Comparison of ENCODE assay signal across 23 cellular contexts in the genomic region with DNA sequence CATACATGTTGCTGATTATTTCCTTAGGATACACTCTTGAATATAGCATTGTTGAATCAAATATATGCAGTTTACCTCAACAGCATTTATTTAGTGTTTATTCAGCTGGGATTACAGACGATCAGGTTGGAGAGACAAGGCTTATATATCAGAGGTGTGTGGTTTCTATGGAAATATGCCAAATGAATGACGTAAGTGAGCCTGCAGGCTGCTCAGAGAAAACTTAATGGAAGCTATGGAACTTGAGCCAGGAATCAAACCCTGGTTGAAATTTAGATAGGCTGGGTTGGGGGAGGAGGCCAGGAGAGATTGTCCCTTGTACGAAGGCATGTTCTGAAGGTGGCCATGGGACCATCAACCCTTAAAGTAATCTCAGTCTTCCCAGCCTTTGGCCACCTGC.
A peak's percentile ranks its signal among the peaks of the same experiment; 100 is the strongest.
DNase-seq lines count a peak whose midpoint lies in the region; FAIRE-seq and TF ChIP-seq lines count a peak whose summit lies in the region.
"Had no signal": no experiment of that assay in that cellular context is flagged by ENCODE, and none has a peak within 500 bp of the region (broad histone marks: within the 10 kb centered on the region; RNA-seq: fewer than 3 reads in every experiment).

No MANE protein-coding gene starts in this region.

- H3K27ac ChIP-seq in astrocyte (ENCODE audit: low read depth, low read length) (no peak overlapping the region), keratinocyte (ENCODE audit: control insufficient read depth, insufficient read depth, low read length) (no peak overlapping the region)
- H3K27ac ChIP-seq: adrenal gland; BLaER1 treated with 17β-estradiol and CSF1 and Interleukin-3, amounts not matched to agents 10 nM and 100 nM; neural progenitor cell; psoas muscle; thoracic aorta had no signal

- no peak overlapping the region for H2AFZ ChIP-seq in astrocyte (ENCODE audit: low read depth, low read length)
- H2AFZ ChIP-seq in keratinocyte (ENCODE audit: control insufficient read depth, low read length) = no peak overlapping the region
- H2AFZ ChIP-seq: neural progenitor cell had no signal

- H3K4me1 ChIP-seq in astrocyte (ENCODE audit: insufficient read depth, low read length) (no peaks in the 10 kb centered on the region), keratinocyte (ENCODE audit: control insufficient read depth, extremely low read depth, insufficient read depth, low read length) (no peaks in the 10 kb centered on the region)
- H3K4me1 ChIP-seq: neural progenitor cell, psoas muscle had no signal

- H3K4me2 ChIP-seq in astrocyte (ENCODE audit: low read length) (no peak overlapping the region), keratinocyte (ENCODE audit: control insufficient read depth, extremely low read depth, insufficient read depth, low read depth, low read length) (no peak overlapping the region)
- H3K4me2 ChIP-seq: BLaER1 treated with 17β-estradiol and CSF1 and Interleukin-3, amounts not matched to agents 10 nM and 100 nM; neural progenitor cell had no signal

- H3K79me2 ChIP-seq in astrocyte (ENCODE audit: insufficient read depth, low read length) (no peaks in the 10 kb centered on the region), keratinocyte (ENCODE audit: control insufficient read depth, insufficient read depth, low read length) (no peaks in the 10 kb centered on the region)

- no peaks in the 10 kb centered on the region for H3K9me3 ChIP-seq in astrocyte (ENCODE audit: insufficient read depth, low read depth, low read length)
- no peaks in the 10 kb centered on the region for H3K9me3 ChIP-seq in keratinocyte (ENCODE audit: control insufficient read depth, low read depth, low read length)
- H3K9me3 ChIP-seq: psoas muscle, spleen, thoracic aorta had no signal

- H3K36me3 ChIP-seq in astrocyte (ENCODE audit: insufficient read depth, low read length) (no peaks in the 10 kb centered on the region), keratinocyte (ENCODE audit: control insufficient read depth in 2 of 2, extremely low read depth in 1 of 2, insufficient read depth in 2 of 2, low read length in 2 of 2) (peaks cover 0 to 6% of the 10 kb centered on the region in 2 experiments)
- H3K36me3 ChIP-seq: adrenal gland, neural progenitor cell had no signal

- dilution Hi-C loops in keratinocyte (cut with MboI; ENCODE audit: extremely low pct_ligation_motif_present, low sequenced_read_pairs) = no loop called here

- TF ChIP-seq CTCF in astrocyte (IDR thresholded peaks at IDR 0.05; ENCODE audit: insufficient read depth, low read depth, low read length) = no peak
- no peak for TF ChIP-seq CTCF in keratinocyte (optimal IDR thresholded peaks at IDR 0.05 in 1 of 3, IDR thresholded peaks at IDR 0.05 in 1 of 3, conservative IDR thresholded peaks at IDR 0.05 in 1 of 3; ENCODE audit: extremely low read depth in 1 of 3, insufficient read depth in 2 of 3, low read length in 3 of 3)
- TF ChIP-seq CTCF in CD14-positive monocyte (IDR thresholded peaks at IDR 0.05) = no peak

- intact Hi-C loops in CD14-positive monocyte (cut with micrococcal nuclease) = no loop called here

- H3K36me3 Mint-ChIP-seq in astrocyte (ENCODE audit: low read depth, unreplicated experiment) (peaks cover 8% of the 10 kb centered on the region), CD14-positive monocyte (peaks cover 64 to 82% of the 10 kb centered on the region in 2 donors)

- H3K9me1 ChIP-seq in keratinocyte (ENCODE audit: control insufficient read depth, extremely low read depth, insufficient read depth, low read length) = no peaks in the 10 kb centered on the region

- no peak overlapping the region for H3K4me3 Mint-ChIP-seq in astrocyte (ENCODE audit: unreplicated experiment)
- H3K4me3 Mint-ChIP-seq in CD14-positive monocyte = no peak overlapping the region
- H3K4me3 Mint-ChIP-seq: activated CD4-positive, alpha-beta T cell treated with anti-CD3 and anti-CD28 coated beads for 36 hours; HFFc6; mesothelial cell of epicardium; neural progenitor cell had no signal

- no peaks in the 10 kb centered on the region for H3K27me3 ChIP-seq in astrocyte (ENCODE audit: insufficient read depth, low read length)
- no peaks in the 10 kb centered on the region for H3K27me3 ChIP-seq in keratinocyte (ENCODE audit: control insufficient read depth, extremely low read depth, insufficient read depth, low read length)
- H3K27me3 ChIP-seq: adrenal gland; BLaER1 treated with 17β-estradiol and CSF1 and Interleukin-3, amounts not matched to agents 10 nM and 100 nM; neural progenitor cell; spleen had no signal

- H3K9ac ChIP-seq in astrocyte (ENCODE audit: low read length) (no peak overlapping the region), keratinocyte (ENCODE audit: control insufficient read depth, extremely low read depth, insufficient read depth, low read length) (no peak overlapping the region)
- H3K9ac ChIP-seq: BLaER1 treated with 17β-estradiol and CSF1 and Interleukin-3, amounts not matched to agents 10 nM and 100 nM; neural progenitor cell had no signal

- H4K20me1 ChIP-seq in astrocyte (ENCODE audit: insufficient read depth, low read length) = no peaks in the 10 kb centered on the region
- no peaks in the 10 kb centered on the region for H4K20me1 ChIP-seq in keratinocyte (ENCODE audit: control insufficient read depth, extremely low read depth, insufficient read depth, low read length)

- H3K27me3 Mint-ChIP-seq in astrocyte (ENCODE audit: low read depth, unreplicated experiment) (no peaks in the 10 kb centered on the region), CD14-positive monocyte (ENCODE audit: low read depth in 3 of 3) (peaks cover 0 to 2% (median 2%) of the 10 kb centered on the region in 3 donors)
- H3K27me3 Mint-ChIP-seq: activated CD4-positive, alpha-beta T cell treated with anti-CD3 and anti-CD28 coated beads for 36 hours had no signal

- H3K27ac Mint-ChIP-seq in astrocyte (ENCODE audit: unreplicated experiment) (no peak overlapping the region), CD14-positive monocyte (no peak overlapping the region)
- H3K27ac Mint-ChIP-seq: activated CD4-positive, alpha-beta T cell treated with anti-CD3 and anti-CD28 coated beads for 36 hours; HFFc6; mesothelial cell of epicardium; neural progenitor cell had no signal

- peaks cover 6% of the 10 kb centered on the region for H3K4me1 Mint-ChIP-seq in astrocyte (ENCODE audit: low read depth, unreplicated experiment)
- H3K4me1 Mint-ChIP-seq in CD14-positive monocyte = peaks cover 9% of the 10 kb centered on the region
- H3K4me1 Mint-ChIP-seq: neural progenitor cell had no signal

- FAIRE-seq in astrocyte (lab: Jason Lieb, UNC) (no peak), keratinocyte (lab: Jason Lieb, UNC) (peak; percentile 55)

- DNase-seq in NCI-H1105 treated with DMSO at 0.1 percent for 48 hours (lab: John Stamatoyannopoulos, UW) = peak; percentile 6
- no peak for DNase-seq in NCI-H1105 (lab: John Stamatoyannopoulos, UW)
- peak; percentile 81 for DNase-seq in NCI-H2107 treated with DMSO at 0.1 percent for 48 hours (lab: John Stamatoyannopoulos, UW; ENCODE audit: unreplicated experiment)
- DNase-seq in astrocyte (ENCODE audit: low read depth) = peak; percentile 81
- no peak for DNase-seq in keratinocyte (ENCODE audit: low read depth, low spot score)
- no peak for DNase-seq in CD14-positive monocyte (ENCODE audit: low spot score)
- no peak for DNase-seq in hippocampal formation (lab: John Stamatoyannopoulos, UW)
- no peak for DNase-seq in T-helper 9 cell
- DNase-seq: activated CD4-positive, alpha-beta T cell treated with anti-CD3 and anti-CD28 coated beads for 36 hours; cortex of kidney; foreskin fibroblast; HFFc6; hypothalamus; Kasumi-1; NCI-H1436; NCI-H526 treated with DMSO at 0.1 percent for 48 hours; psoas muscle had no signal

- H3K4me3 ChIP-seq in astrocyte (ENCODE audit: insufficient read depth, low read depth, low read length) (no peak overlapping the region), keratinocyte (ENCODE audit: control insufficient read depth in 2 of 3, extremely low read depth in 1 of 3, insufficient read depth in 2 of 3, low read depth in 1 of 3, low read length in 3 of 3) (no peak overlapping the region)
- H3K4me3 ChIP-seq: adrenal gland; BLaER1 treated with 17β-estradiol and CSF1 and Interleukin-3, amounts not matched to agents 10 nM and 100 nM; neural progenitor cell; psoas muscle; spleen; thoracic aorta had no signal

- H3K9me3 Mint-ChIP-seq in astrocyte (ENCODE audit: unreplicated experiment) = no peaks in the 10 kb centered on the region
- peaks cover 0 to 5% (median 2%) of the 10 kb centered on the region in 7 donors for H3K9me3 Mint-ChIP-seq in CD14-positive monocyte
- H3K9me3 Mint-ChIP-seq: HFFc6 had no signal

Comparison
In these comparisons a context has a peak if more than half of its experiments do, and no peak if none do; other contexts are left out.
1. DNase-seq: peak in NCI-H1105 treated with DMSO at 0.1 percent for 48 hours (single experiment), NCI-H2107 treated with DMSO at 0.1 percent for 48 hours (single experiment) and astrocyte (single experiment); none in NCI-H1105 (single experiment), keratinocyte (single experiment), CD14-positive monocyte (single experiment), hippocampal formation (0 of 2) and T-helper 9 cell (single experiment).